Comparison of ENCODE assay signal across 1 cellular context in genomic region chr20:31663838-31664695, GRCh38.
TF ChIP-seq lines count a peak whose summit lies in the region.

No MANE protein-coding gene starts in this region.

TF ChIP-seq in HepG2, 621 proteins besides CTCF, POLR2A, EP300 and RAD21 (continues in another document):
- peak; percentile 90; the same call in 1 of the 2 replicates for TF ChIP-seq ZNF318 (CRISPR knock-in tag; IDR thresholded peaks at IDR 0.05)
- TF ChIP-seq ZNF784 (CRISPR knock-in tag; IDR thresholded peaks at IDR 0.05; ENCODE audit: borderline replicate concordance): 0 out of 2 replicates have a peak, but pooled peaks have one; percentile 81
- peak; percentile 68 for TF ChIP-seq BCL6 (CRISPR knock-in tag; IDR thresholded peaks at IDR 0.05)
- TF ChIP-seq RXRA (CRISPR knock-in tag; IDR thresholded peaks at IDR 0.05): peak; percentile 48
- TF ChIP-seq NCOA1 (CRISPR knock-in tag; IDR thresholded peaks at IDR 0.05): 0 out of 2 replicates have a peak, but pooled peaks have one; percentile 4
- TF ChIP-seq ZNF251 (CRISPR knock-in tag; IDR thresholded peaks at IDR 0.05): no peak
- TF ChIP-seq ARNTL (CRISPR knock-in tag; IDR thresholded peaks at IDR 0.05): peak; percentile 88
- TF ChIP-seq ZNF18 (CRISPR knock-in tag; IDR thresholded peaks at IDR 0.05; ENCODE audit: insufficient replicate concordance): peak; percentile 99
- peak; percentile 83; the same call in 1 of the 2 replicates for TF ChIP-seq ZBTB46 (CRISPR knock-in tag; IDR thresholded peaks at IDR 0.05; ENCODE audit: borderline replicate concordance)
- no peak for TF ChIP-seq ZNF839 (CRISPR knock-in tag; IDR thresholded peaks at IDR 0.05; ENCODE audit: borderline replicate concordance)
- peak; percentile 78 for TF ChIP-seq ARID5B (CRISPR knock-in tag; IDR thresholded peaks at IDR 0.05)
- peak; percentile 17; the same call in 1 of the 2 replicates for TF ChIP-seq ZNF777 (CRISPR knock-in tag; IDR thresholded peaks at IDR 0.05)
- TF ChIP-seq NFIB (CRISPR knock-in tag; IDR thresholded peaks at IDR 0.05; ENCODE audit: borderline replicate concordance): no peak
- TF ChIP-seq TBL1XR1 (IDR thresholded peaks at IDR 0.05; ENCODE audit: borderline replicate concordance, low read length, partially characterized antibody): peak; percentile 12
- TF ChIP-seq ZNF788 (CRISPR knock-in tag; IDR thresholded peaks at IDR 0.05; ENCODE audit: borderline replicate concordance): peak; percentile 57; the same call in 1 of the 2 replicates
- TF ChIP-seq ISX (CRISPR knock-in tag; conservative IDR thresholded peaks at IDR 0.05): no peak
- peak; percentile 89 for TF ChIP-seq PPARG (CRISPR knock-in tag; conservative IDR thresholded peaks at IDR 0.05)
- peak; percentile 83 for TF ChIP-seq NR2C2 (CRISPR knock-in tag; IDR thresholded peaks at IDR 0.05; ENCODE audit: borderline replicate concordance)
- TF ChIP-seq NFKB2 (CRISPR knock-in tag; IDR thresholded peaks at IDR 0.05; ENCODE audit: borderline replicate concordance): peak; percentile 32; the same call in 1 of the 2 replicates
- TF ChIP-seq ZNF383 (CRISPR knock-in tag; IDR thresholded peaks at IDR 0.05; ENCODE audit: borderline replicate concordance): peak; percentile 45; the same call in 1 of the 2 replicates
- TF ChIP-seq ZKSCAN8 (CRISPR knock-in tag; IDR thresholded peaks at IDR 0.05; ENCODE audit: borderline replicate concordance): peak; percentile 84; the same call in 1 of the 2 replicates
- TF ChIP-seq ZNF121 (CRISPR knock-in tag; IDR thresholded peaks at IDR 0.05): peak; percentile 90
- peak; percentile 99 for TF ChIP-seq PHF21A (CRISPR knock-in tag; IDR thresholded peaks at IDR 0.05)
- TF ChIP-seq ZFY (CRISPR knock-in tag; IDR thresholded peaks at IDR 0.05): peak; percentile 29; the same call in 1 of the 2 replicates
- TF ChIP-seq ZNF770 (CRISPR knock-in tag; IDR thresholded peaks at IDR 0.05): peak; percentile 59; the same call in 1 of the 2 replicates
- no peak for TF ChIP-seq ZNF33A (CRISPR knock-in tag; IDR thresholded peaks at IDR 0.05; ENCODE audit: borderline replicate concordance)
- peak; percentile 92 for TF ChIP-seq ASH2L (IDR thresholded peaks at IDR 0.05; ENCODE audit: insufficient read length, low read depth, low read length)
- TF ChIP-seq SIN3B (IDR thresholded peaks at IDR 0.05; ENCODE audit: low read length): 0 out of 2 replicates have a peak, but pooled peaks have one; percentile 34
- no peak for TF ChIP-seq ZNF660 (CRISPR knock-in tag; IDR thresholded peaks at IDR 0.05; ENCODE audit: borderline replicate concordance, low read depth)
- peak; percentile 74; the same call in 1 of the 2 replicates for TF ChIP-seq NFIC (IDR thresholded peaks at IDR 0.05; ENCODE audit: low read length)
- no peak for TF ChIP-seq FOXK2 (IDR thresholded peaks at IDR 0.05)
- no peak; the same call in 1 of the 2 replicates for TF ChIP-seq ZNF547 (CRISPR knock-in tag; IDR thresholded peaks at IDR 0.05)
- no peak for TF ChIP-seq NONO (IDR thresholded peaks at IDR 0.05)
- TF ChIP-seq NONO (CRISPR knock-in tag; conservative IDR thresholded peaks at IDR 0.05): peak; percentile 63
- TF ChIP-seq ZBTB7A (CRISPR knock-in tag; IDR thresholded peaks at IDR 0.05): peak; percentile 63
- TF ChIP-seq FOXK1 (CRISPR knock-in tag; IDR thresholded peaks at IDR 0.05; ENCODE audit: borderline replicate concordance, low read depth): peak; percentile 58; the same call in 1 of the 2 replicates
- TF ChIP-seq CSRNP1 (CRISPR knock-in tag; IDR thresholded peaks at IDR 0.05): peak; percentile 94
- TF ChIP-seq KDM6A (CRISPR knock-in tag; IDR thresholded peaks at IDR 0.05; ENCODE audit: low read depth): peak; percentile 93
- peak; percentile 92; the same call in 1 of the 2 replicates for TF ChIP-seq ZNF354B (CRISPR knock-in tag; IDR thresholded peaks at IDR 0.05)
- no peak for TF ChIP-seq ZNF441 (CRISPR knock-in tag; IDR thresholded peaks at IDR 0.05; ENCODE audit: borderline replicate concordance)
